ENCODE assay signal across 15 cellular contexts in genomic region chr4:94251094-94251493, GRCh38. TPM values are rescaled to one million over a fixed set of nuclear protein-coding genes. Genes with fewer than 3 reads are reported as not detected.
A peak's percentile ranks its signal among the peaks of the same experiment; 100 is the strongest.
DNase-seq lines count a peak whose midpoint lies in the region; ATAC-seq and TF ChIP-seq lines count a peak whose summit lies in the region.
"Had no signal": no experiment of that assay in that cellular context is flagged by ENCODE, and none has a peak within 500 bp of the region (broad histone marks: within the 10 kb centered on the region; RNA-seq: fewer than 3 reads in every experiment).

No MANE protein-coding gene starts in this region.

- no peaks in the 10 kb centered on the region for H3K9me3 ChIP-seq in GM23248 (ENCODE audit: low read depth)
- no peaks in the 10 kb centered on the region for H3K9me3 ChIP-seq in left lung
- H3K9me3 ChIP-seq: BLaER1 treated with 17β-estradiol and CSF1 and Interleukin-3, amounts not matched to agents 10 nM and 100 nM; HAP-1 had no signal

- ATAC-seq in activated CD8-positive, alpha-beta T cell treated with anti-CD3 and anti-CD28 coated beads for 36 hours = peak; percentile 61
- no peak for ATAC-seq in activated CD8-positive, alpha-beta T cell treated with anti-CD3 and anti-CD28 coated beads, Interleukin-2, amount 10 ng/mL, durations not matched to agents 7 days and 5 days
- peak; percentile 61 for ATAC-seq in activated T-helper 17 cell treated with anti-CD3 and anti-CD28 coated beads, Interleukin-2, amount 50 U/mL, for 72 hours (replicated peaks)
- ATAC-seq in left lung = no peak
- ATAC-seq: GM12878, HepG2 had no signal

- peak overlapping the region; percentile 19 for H3K27ac Mint-ChIP-seq in activated CD8-positive, alpha-beta T cell treated with anti-CD3 and anti-CD28 coated beads for 36 hours
- H3K27ac Mint-ChIP-seq in activated CD8-positive, alpha-beta T cell treated with anti-CD3 and anti-CD28 coated beads, Interleukin-2, amount 10 ng/mL, durations not matched to agents 7 days and 5 days = no peak overlapping the region
- no peak overlapping the region for H3K27ac Mint-ChIP-seq in activated T-helper 17 cell treated with anti-CD3 and anti-CD28 coated beads, Interleukin-2, amount 50 U/mL, for 72 hours
- H3K27ac Mint-ChIP-seq in nephron progenitor cell = no peak overlapping the region

- intact Hi-C loops in activated CD8-positive, alpha-beta T cell treated with anti-CD3 and anti-CD28 coated beads for 36 hours (cut with micrococcal nuclease) = no loop called here
- intact Hi-C loops in left lung (cut with DNase I) = no loop called here

- in situ Hi-C loops in GM23248 (cut with MboI) = no loop called here

- H3K9me3 Mint-ChIP-seq in activated CD8-positive, alpha-beta T cell treated with anti-CD3 and anti-CD28 coated beads for 36 hours = no peaks in the 10 kb centered on the region
- no peaks in the 10 kb centered on the region for H3K9me3 Mint-ChIP-seq in activated CD8-positive, alpha-beta T cell treated with anti-CD3 and anti-CD28 coated beads, Interleukin-2, amount 10 ng/mL, durations not matched to agents 7 days and 5 days (ENCODE audit: insufficient read depth)
- H3K9me3 Mint-ChIP-seq in activated T-helper 17 cell treated with anti-CD3 and anti-CD28 coated beads, Interleukin-2, amount 50 U/mL, for 72 hours = no peaks in the 10 kb centered on the region
- no peaks in the 10 kb centered on the region for H3K9me3 Mint-ChIP-seq in nephron progenitor cell
- H3K9me3 Mint-ChIP-seq: CD4-positive, CD25-positive, alpha-beta regulatory T cell had no signal

- H3K27ac ChIP-seq in GM23248 (no peak overlapping the region), left lung (no peak overlapping the region)
- H3K27ac ChIP-seq: BLaER1 treated with 17β-estradiol and CSF1 and Interleukin-3, amounts not matched to agents 10 nM and 100 nM had no signal

- H2AFZ ChIP-seq in GM23248 = no peak overlapping the region

- TF ChIP-seq CTCF in activated CD8-positive, alpha-beta T cell treated with anti-CD3 and anti-CD28 coated beads for 36 hours (IDR thresholded peaks at IDR 0.05) = no peak
- no peak for TF ChIP-seq CTCF in left lung (IDR thresholded peaks at IDR 0.05)
- no peak for TF ChIP-seq CTCF in nephron progenitor cell (IDR thresholded peaks at IDR 0.05)

- CTCF ChIA-PET in activated CD8-positive, alpha-beta T cell treated with anti-CD3 and anti-CD28 coated beads for 36 hours (lab: Charles Lee) = interaction anchor here (1.4 kb wide), 1 partner anchor 18 kb away, joined by 3 read pairs; no protein-coding TSS in a partner anchor
- CTCF ChIA-PET in activated CD8-positive, alpha-beta T cell treated with anti-CD3 and anti-CD28 coated beads, Interleukin-2, amount 10 ng/mL, durations not matched to agents 7 days and 5 days (lab: Charles Lee) = no interaction called here

- DNase-seq in activated CD8-positive, alpha-beta T cell treated with anti-CD3 and anti-CD28 coated beads for 36 hours = no peak
- no peak for DNase-seq in activated CD8-positive, alpha-beta T cell treated with anti-CD3 and anti-CD28 coated beads, Interleukin-2, amount 10 ng/mL, durations not matched to agents 7 days and 5 days
- DNase-seq in GM23248 (peak; percentile 6), renal cortical epithelial cell (ENCODE audit: low read depth) (peak; percentile 4), left lung (no peak), nephron progenitor cell (no peak)
- DNase-seq: ACHN; CD4-positive, CD25-positive, alpha-beta regulatory T cell; DMS 273 treated with DMSO at 0.1 percent for 48 hours; GOT3 had no signal

- no peaks in the 10 kb centered on the region for H3F3A ChIP-seq in GM23248 (ENCODE audit: insufficient read depth)

- no peaks in the 10 kb centered on the region for H3K27me3 ChIP-seq in GM23248 (replicated peaks; ENCODE audit: insufficient read depth)
- H3K27me3 ChIP-seq in left lung = no peaks in the 10 kb centered on the region
- H3K27me3 ChIP-seq: BLaER1 treated with 17β-estradiol and CSF1 and Interleukin-3, amounts not matched to agents 10 nM and 100 nM had no signal

- H3K4me1 Mint-ChIP-seq in activated CD8-positive, alpha-beta T cell treated with anti-CD3 and anti-CD28 coated beads for 36 hours (ENCODE audit: low read depth) = peaks cover 5% of the 10 kb centered on the region
- no peaks in the 10 kb centered on the region for H3K4me1 Mint-ChIP-seq in activated CD8-positive, alpha-beta T cell treated with anti-CD3 and anti-CD28 coated beads, Interleukin-2, amount 10 ng/mL, durations not matched to agents 7 days and 5 days (ENCODE audit: low read depth)
- peaks cover 5% of the 10 kb centered on the region for H3K4me1 Mint-ChIP-seq in activated T-helper 17 cell treated with anti-CD3 and anti-CD28 coated beads, Interleukin-2, amount 50 U/mL, for 72 hours
- peaks cover 7% of the 10 kb centered on the region for H3K4me1 Mint-ChIP-seq in nephron progenitor cell

- H3K36me3 Mint-ChIP-seq in activated CD8-positive, alpha-beta T cell treated with anti-CD3 and anti-CD28 coated beads for 36 hours (ENCODE audit: low read depth) = peaks cover 29% of the 10 kb centered on the region
- H3K36me3 Mint-ChIP-seq in activated CD8-positive, alpha-beta T cell treated with anti-CD3 and anti-CD28 coated beads, Interleukin-2, amount 10 ng/mL, durations not matched to agents 7 days and 5 days (ENCODE audit: low read depth) = peaks cover 31% of the 10 kb centered on the region
- peaks cover 90% of the 10 kb centered on the region for H3K36me3 Mint-ChIP-seq in activated T-helper 17 cell treated with anti-CD3 and anti-CD28 coated beads, Interleukin-2, amount 50 U/mL, for 72 hours (ENCODE audit: low read depth)
- peaks cover 62% of the 10 kb centered on the region for H3K36me3 Mint-ChIP-seq in nephron progenitor cell (ENCODE audit: low read depth)

- no peaks in the 10 kb centered on the region for H3K27me3 Mint-ChIP-seq in activated CD8-positive, alpha-beta T cell treated with anti-CD3 and anti-CD28 coated beads for 36 hours
- H3K27me3 Mint-ChIP-seq in activated CD8-positive, alpha-beta T cell treated with anti-CD3 and anti-CD28 coated beads, Interleukin-2, amount 10 ng/mL, durations not matched to agents 7 days and 5 days (ENCODE audit: low read depth) = no peaks in the 10 kb centered on the region
- H3K27me3 Mint-ChIP-seq in activated T-helper 17 cell treated with anti-CD3 and anti-CD28 coated beads, Interleukin-2, amount 50 U/mL, for 72 hours = no peaks in the 10 kb centered on the region
- peaks cover 3% of the 10 kb centered on the region for H3K27me3 Mint-ChIP-seq in nephron progenitor cell (ENCODE audit: low read depth, poor library complexity)
- H3K27me3 Mint-ChIP-seq: CD4-positive, CD25-positive, alpha-beta regulatory T cell had no signal

- no peaks in the 10 kb centered on the region; the same call in 1 of the 2 replicates for H3K79me2 ChIP-seq in GM23248 (ENCODE audit: insufficient read depth)

- H3K4me3 Mint-ChIP-seq in activated CD8-positive, alpha-beta T cell treated with anti-CD3 and anti-CD28 coated beads for 36 hours = no peak overlapping the region
- H3K4me3 Mint-ChIP-seq in activated CD8-positive, alpha-beta T cell treated with anti-CD3 and anti-CD28 coated beads, Interleukin-2, amount 10 ng/mL, durations not matched to agents 7 days and 5 days = no peak overlapping the region
- no peak overlapping the region for H3K4me3 Mint-ChIP-seq in activated T-helper 17 cell treated with anti-CD3 and anti-CD28 coated beads, Interleukin-2, amount 50 U/mL, for 72 hours
- no peak overlapping the region for H3K4me3 Mint-ChIP-seq in nephron progenitor cell
- H3K4me3 Mint-ChIP-seq: CD4-positive, CD25-positive, alpha-beta regulatory T cell had no signal

- H3K4me1 ChIP-seq in GM23248 (ENCODE audit: insufficient read depth) (no peaks in the 10 kb centered on the region), left lung (no peaks in the 10 kb centered on the region)
- H3K4me1 ChIP-seq: BLaER1 treated with 17β-estradiol and CSF1 and Interleukin-3, amounts not matched to agents 10 nM and 100 nM had no signal

- POLR2A ChIA-PET in activated CD8-positive, alpha-beta T cell treated with anti-CD3 and anti-CD28 coated beads for 36 hours (lab: Charles Lee) = interaction anchor here (1.2 kb wide), 1 partner anchor 55 kb away, joined by 3 read pairs; no protein-coding TSS in a partner anchor
- POLR2A ChIA-PET in activated CD8-positive, alpha-beta T cell treated with anti-CD3 and anti-CD28 coated beads, Interleukin-2, amount 10 ng/mL, durations not matched to agents 7 days and 5 days (lab: Charles Lee) = no interaction called here

- no peak overlapping the region for H3K4me3 ChIP-seq in GM23248
- no peak overlapping the region for H3K4me3 ChIP-seq in left lung
- H3K4me3 ChIP-seq: BLaER1 treated with 17β-estradiol and CSF1 and Interleukin-3, amounts not matched to agents 10 nM and 100 nM; GM12878; HAP-1 had no signal

- H3K36me3 ChIP-seq in GM23248 (ENCODE audit: low read depth) = peaks cover 41% of the 10 kb centered on the region
- H3K36me3 ChIP-seq in left lung = peaks cover 0 to 36% of the 10 kb centered on the region in 2 donors

- H3K9ac ChIP-seq in GM23248 = no peak overlapping the region
- H3K9ac ChIP-seq: BLaER1 treated with 17β-estradiol and CSF1 and Interleukin-3, amounts not matched to agents 10 nM and 100 nM had no signal

- H4K20me1 ChIP-seq in GM23248 (ENCODE audit: insufficient read depth) = no peaks in the 10 kb centered on the region

- H3K9me2 ChIP-seq in GM23248 (ENCODE audit: insufficient read depth) = no peaks in the 10 kb centered on the region

- no peak overlapping the region for H3K4me2 ChIP-seq in GM23248 (ENCODE audit: unreplicated experiment)
- H3K4me2 ChIP-seq: BLaER1 treated with 17β-estradiol and CSF1 and Interleukin-3, amounts not matched to agents 10 nM and 100 nM had no signal

RNA-seq across cellular contexts. Expression of gene SMARCAD1, which starts 43.4 kb away (rescaled TPM):
- 10 to 100 TPM; 28.5 to 28.6 TPM for total RNA-seq in activated CD8-positive, alpha-beta T cell treated with anti-CD3 and anti-CD28 coated beads for 36 hours
- total RNA-seq in activated CD8-positive, alpha-beta T cell treated with anti-CD3 and anti-CD28 coated beads, Interleukin-2, amount 10 ng/mL, durations not matched to agents 7 days and 5 days = 10 to 100 TPM; 28.6 to 31.9 TPM
- 24.0 and 26.3 TPM in 2 replicates for total RNA-seq in GM23248 (2014; rRNA removed; shearing (Covaris generic))
- polyA plus RNA-seq in GM23248 (2016; fragmentation: Nextera tagmentation; extraction: Ambion mirVana) = 12.2 and 14.1 TPM in 2 replicates
- total RNA-seq in activated T-helper 17 cell treated with anti-CD3 and anti-CD28 coated beads, Interleukin-2, amount 50 U/mL, for 72 hours = 10 to 100 TPM; 30.4 to 37.0 TPM
- total RNA-seq in renal cortical epithelial cell = 44.3 and 59.4 TPM in 2 replicates
- total RNA-seq in left lung = 10 to 100 TPM; 20.9 to 24.4 TPM

Comparison
In these comparisons a context has a peak if more than half of its experiments do, and no peak if none do; other contexts are left out.
1. ATAC-seq: peak in activated CD8-positive, alpha-beta T cell treated with anti-CD3 and anti-CD28 coated beads for 36 hours (single experiment) and activated T-helper 17 cell treated with anti-CD3 and anti-CD28 coated beads, Interleukin-2, amount 50 U/mL, for 72 hours (single experiment); none in activated CD8-positive, alpha-beta T cell treated with anti-CD3 and anti-CD28 coated beads, Interleukin-2, amount 10 ng/mL, durations not matched to agents 7 days and 5 days (single experiment) and left lung (single experiment).
2. DNase-seq: peak in GM23248 (single experiment) and renal cortical epithelial cell (single experiment); none in activated CD8-positive, alpha-beta T cell treated with anti-CD3 and anti-CD28 coated beads for 36 hours (single experiment), activated CD8-positive, alpha-beta T cell treated with anti-CD3 and anti-CD28 coated beads, Interleukin-2, amount 10 ng/mL, durations not matched to agents 7 days and 5 days (single experiment), left lung (0 of 2) and nephron progenitor cell (single experiment).